ENCODE assay signal across 25 cellular contexts in the genomic region with DNA sequence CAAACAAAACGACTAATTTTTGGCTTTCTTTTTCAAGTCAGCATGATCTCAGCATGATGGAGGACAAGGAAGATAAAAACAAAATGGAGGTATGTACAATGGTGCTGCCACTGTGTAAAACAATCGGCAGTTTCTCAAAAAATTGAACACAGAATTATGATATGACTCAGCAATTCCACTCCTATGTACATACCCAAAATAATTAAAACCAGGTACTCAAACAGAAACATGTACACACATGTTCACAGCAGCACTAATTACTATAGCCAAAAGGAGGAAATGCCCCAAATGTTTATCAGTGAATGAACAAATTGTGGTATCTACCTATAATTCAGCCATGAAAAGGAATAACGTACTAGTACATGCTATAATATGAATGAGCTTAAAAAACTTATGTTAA. TPM values are rescaled to one million over a fixed set of nuclear protein-coding genes. Genes with fewer than 3 reads are reported as not detected.
DNase-seq lines count a peak whose midpoint lies in the region; ATAC-seq, FAIRE-seq and TF ChIP-seq lines count a peak whose summit lies in the region.
"Had no signal": no experiment of that assay in that cellular context is flagged by ENCODE, and none has a peak within 500 bp of the region (broad histone marks: within the 10 kb centered on the region; RNA-seq: fewer than 3 reads in every experiment).

No MANE protein-coding gene starts in this region.

- TF ChIP-seq CTCF in AG10803 (conservative IDR thresholded peaks at IDR 0.05; ENCODE audit: low read length) (no peak), HEK293 (tag by site-specific recombination; IDR thresholded peaks at IDR 0.05) (no peak), K562 (IDR thresholded peaks at IDR 0.05 in 2 of 3, conservative IDR thresholded peaks at IDR 0.05 in 1 of 3; ENCODE audit: insufficient read depth in 2 of 3, low read depth in 1 of 3, low read length in 3 of 3) (no peak)

- H3K9me3 ChIP-seq in HEK293 (ENCODE audit: control insufficient read depth, insufficient read depth, low read depth, low read length) (no peaks in the 10 kb centered on the region), K562 (replicated peaks; ENCODE audit: control insufficient read depth, insufficient read depth, low read depth, low read length) (0 out of 2 replicates have a peak, but pooled peaks cover 2% of the 10 kb centered on the region)
- H3K9me3 ChIP-seq: Caco-2 had no signal

- no TSS peak for BruUV-seq in K562 (replicated peaks; lab: Mats Ljungman, UMichigan)

- no peak for TF ChIP-seq POLR2A in K562 (conservative IDR thresholded peaks at IDR 0.05)

- no peak for FAIRE-seq in K562 (lab: Jason Lieb, UNC)
- FAIRE-seq: GM12891 had no signal

- DNase-seq in AG10803 (ENCODE audit: low read depth): peak; percentile 4
- no peak for DNase-seq in K562 (ENCODE audit: extremely low read depth in 1 of 4, low spot score in 3 of 4)
- DNase-seq in fibroblast of peridontal ligament (ENCODE audit: extremely low read depth): peak; percentile 3
- DNase-seq in DMS53 treated with DMSO at 0.1 percent for 48 hours (lab: John Stamatoyannopoulos, UW; ENCODE audit: unreplicated experiment): no peak
- no peak for DNase-seq in NCI-H1092 (lab: John Stamatoyannopoulos, UW)
- DNase-seq in NCI-H1417 treated with DMSO at 0.1 percent for 48 hours (lab: John Stamatoyannopoulos, UW): no peak
- DNase-seq: ACHN; Caco-2; CD4-positive, alpha-beta memory T cell; DMS 273 treated with DMSO at 0.1 percent for 48 hours; DND-41; GOT3; HCEC 1CT; NCI-H1436 treated with DMSO at 0.1 percent for 48 hours; NCI-H1930; NCI-H510A; NCI-H748 treated with DMSO at 0.1 percent for 48 hours; SHP77 treated with DMSO at 0.1 percent for 48 hours; SW 1271 had no signal

- H4K20me1 ChIP-seq in K562 (replicated peaks; ENCODE audit: control insufficient read depth, insufficient read depth, low read length): no peaks in the 10 kb centered on the region; the same call in 1 of the 2 replicates

- TF ChIP-seq EP300 in K562 (IDR thresholded peaks at IDR 0.05; ENCODE audit: low read length): no peak

- in situ Hi-C loops in K562 (cut with MboI): no loop called here

- peaks cover 73% of the 10 kb centered on the region for H3K79me2 ChIP-seq in K562 (ENCODE audit: control insufficient read depth, insufficient read depth, low read length)

- no peak overlapping the region for H2AFZ ChIP-seq in K562 (ENCODE audit: low read depth, low read length)

- WGBS in K562 (ENCODE audit: insufficient coverage, low coverage, missing lambda C conversion rate): 77% methylated on average over 3 of the region's 3 CpGs

- no peak overlapping the region for H3K4me2 ChIP-seq in K562 (ENCODE audit: insufficient read depth, low read length)
- H3K4me2 ChIP-seq: BLaER1 treated with 17β-estradiol and CSF1 and Interleukin-3, amounts not matched to agents 10 nM and 100 nM; KMS-11 had no signal

- ATAC-seq in K562: no peak

- H3K9me1 ChIP-seq in K562 (ENCODE audit: control insufficient read depth, insufficient read depth, low read length): no peaks in the 10 kb centered on the region

- POLR2A ChIA-PET in HEK293 (lab: Yijun Ruan, JAX) (no interaction called here), K562 (lab: Yijun Ruan, JAX) (no interaction called here)

- H3K36me3 ChIP-seq in HEK293 (ENCODE audit: control insufficient read depth in 2 of 2, insufficient read depth in 1 of 2, low read length in 2 of 2): no peaks in the 10 kb centered on the region
- H3K36me3 ChIP-seq in K562 (ENCODE audit: control insufficient read depth, insufficient read depth, low read length): no peaks in the 10 kb centered on the region; the same call in 2 of the 3 replicates

- intact Hi-C loops in K562 (cut with micrococcal nuclease): no loop called here

- no peaks in the 10 kb centered on the region for H3K4me1 ChIP-seq in HEK293 (ENCODE audit: control insufficient read depth, insufficient read depth, low read length)
- H3K4me1 ChIP-seq in K562 (replicated peaks in 1 of 2; ENCODE audit: control insufficient read depth in 2 of 2, insufficient read depth in 2 of 2, low read length in 2 of 2): no peaks in the 10 kb centered on the region

- CTCF ChIA-PET in HEK293 (lab: Yijun Ruan, JAX): no interaction called here
- CTCF ChIA-PET in K562 (lab: Yijun Ruan, JAX; ENCODE audit: low intra/inter-chr PET ratio): no interaction called here

- no peak overlapping the region for H3K27ac ChIP-seq in HEK293 (ENCODE audit: extremely low read depth, low read depth, low read length)
- no peak overlapping the region for H3K27ac ChIP-seq in K562 (ENCODE audit: extremely low read depth, low read depth, low read length)
- H3K27ac ChIP-seq: BLaER1 treated with 17β-estradiol and CSF1 and Interleukin-3, amounts not matched to agents 10 nM and 100 nM; KMS-11; RWPE1; SK-N-MC had no signal

- no peaks in the 10 kb centered on the region for H3K27me3 ChIP-seq in K562 (ENCODE audit: control insufficient read depth in 2 of 2, insufficient read depth in 2 of 2, low read length in 2 of 2)
- H3K27me3 ChIP-seq: BLaER1 treated with 17β-estradiol and CSF1 and Interleukin-3, amounts not matched to agents 10 nM and 100 nM had no signal

- H3K9ac ChIP-seq in K562 (ENCODE audit: insufficient read depth in 1 of 2, low read depth in 2 of 2, low read length in 2 of 2): no peak overlapping the region
- H3K9ac ChIP-seq: BLaER1 treated with 17β-estradiol and CSF1 and Interleukin-3, amounts not matched to agents 10 nM and 100 nM; KMS-11 had no signal

- H3K4me3 ChIP-seq in AG10803 (ENCODE audit: low read length) (no peak overlapping the region), HEK293 (ENCODE audit: low read depth, low read length) (no peak overlapping the region), K562 (no peak overlapping the region)
- H3K4me3 ChIP-seq: BLaER1 treated with 17β-estradiol and CSF1 and Interleukin-3, amounts not matched to agents 10 nM and 100 nM; SK-N-MC had no signal

- no peak for TF ChIP-seq RAD21 in K562 (CRISPR knock-in tag; conservative IDR thresholded peaks at IDR 0.05 in 1 of 2, IDR thresholded peaks at IDR 0.05 in 1 of 2)

TF ChIP-seq in HEK293, 187 proteins besides CTCF, POLR2A, EP300 and RAD21:
- peak; percentile 88 for TF ChIP-seq ZNF140 (tag by site-specific recombination; IDR thresholded peaks at IDR 0.05)
- TF ChIP-seq ZNF548 (tag by site-specific recombination; IDR thresholded peaks at IDR 0.05): no peak

TF ChIP-seq in K562, 482 proteins besides CTCF, POLR2A, EP300 and RAD21 (continues in another document):
- no peak for TF ChIP-seq PTRF (tag; IDR thresholded peaks at IDR 0.05)
- no peak for TF ChIP-seq ARID2 (IDR thresholded peaks at IDR 0.05)
- TF ChIP-seq MAFG (tag; conservative IDR thresholded peaks at IDR 0.05): peak; percentile 82
- no peak for TF ChIP-seq MAX (CRISPR knock-in tag; IDR thresholded peaks at IDR 0.05)
- no peak for TF ChIP-seq THRAP3 (IDR thresholded peaks at IDR 0.05; ENCODE audit: borderline replicate concordance)
- TF ChIP-seq MBD2 (IDR thresholded peaks at IDR 0.05; ENCODE audit: borderline replicate concordance, low read depth): no peak
- peak; percentile 61; the same call in 1 of the 2 replicates for TF ChIP-seq MAFK (IDR thresholded peaks at IDR 0.05; ENCODE audit: low read length)
- TF ChIP-seq ZNF75A (CRISPR knock-in tag; IDR thresholded peaks at IDR 0.05): no peak
- no peak for TF ChIP-seq ZNF507 (tag; conservative IDR thresholded peaks at IDR 0.05)
- no peak for TF ChIP-seq SNIP1 (IDR thresholded peaks at IDR 0.05; ENCODE audit: low read depth)
- no peak for TF ChIP-seq HSF4 (CRISPR knock-in tag; IDR thresholded peaks at IDR 0.05; ENCODE audit: borderline replicate concordance)
- TF ChIP-seq CREBBP (IDR thresholded peaks at IDR 0.05; ENCODE audit: low read depth, low read length): no peak
- no peak for TF ChIP-seq CBFA2T3 (IDR thresholded peaks at IDR 0.05)
- TF ChIP-seq NFE2L1 (tag; IDR thresholded peaks at IDR 0.05; ENCODE audit: borderline replicate concordance, low read depth): peak; percentile 53; the same call in 1 of the 2 replicates
- TF ChIP-seq SMAD3 (CRISPR knock-in tag; conservative IDR thresholded peaks at IDR 0.05): no peak
- no peak for TF ChIP-seq HDGF (IDR thresholded peaks at IDR 0.05)
- TF ChIP-seq, protein P1, sequence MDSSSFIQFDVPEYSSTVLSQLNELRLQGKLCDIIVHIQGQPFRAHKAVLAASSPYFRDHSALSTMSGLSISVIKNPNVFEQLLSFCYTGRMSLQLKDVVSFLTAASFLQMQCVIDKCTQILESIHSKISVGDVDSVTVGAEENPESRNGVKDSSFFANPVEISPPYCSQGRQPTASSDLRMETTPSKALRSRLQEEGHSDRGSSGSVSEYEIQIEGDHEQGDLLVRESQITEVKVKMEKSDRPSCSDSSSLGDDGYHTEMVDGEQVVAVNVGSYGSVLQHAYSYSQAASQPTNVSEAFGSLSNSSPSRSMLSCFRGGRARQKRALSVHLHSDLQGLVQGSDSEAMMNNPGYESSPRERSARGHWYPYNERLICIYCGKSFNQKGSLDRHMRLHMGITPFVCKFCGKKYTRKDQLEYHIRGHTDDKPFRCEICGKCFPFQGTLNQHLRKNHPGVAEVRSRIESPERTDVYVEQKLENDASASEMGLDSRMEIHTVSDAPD (CRISPR knock-in tag; IDR thresholded peaks at IDR 0.05): no peak

RNA-seq across cellular contexts. Expression of gene SNX13, which starts 29.9 kb away (rescaled TPM):
- 23.5 and 103 TPM in 2 replicates for total RNA-seq in K562 (2011; cell fraction: chromatin; rRNA removed; ENCODE audit: low replicate concordance)
- 11.0 and 16.2 TPM in 2 replicates for total RNA-seq in K562 (2011; cell fraction: nucleolus; rRNA removed)
- 39.5 and 72.8 TPM in 2 replicates for total RNA-seq in K562 (2011; cell fraction: nucleoplasm; rRNA removed)
- total RNA-seq in K562 (2014; rRNA removed) (26.1 and 28.3 TPM in 2 replicates), K562 (2014; rRNA removed; fragmentation: Illumina TruSeq; extraction: Trizol) (26.5 and 31.0 TPM in 2 replicates), K562 (2015; rRNA removed; fragmentation: Illumina TruSeq; extraction: Trizol) (22.6 and 25.5 TPM in 2 replicates), K562 (2021) (25.3 and 25.7 TPM in 2 replicates)
- polyA plus RNA-seq in K562 (2011; rRNA removed) (17.8 and 25.4 TPM in 2 replicates), K562 (2014; fragmentation: Illumina TruSeq; extraction: Trizol) (19.4 and 24.1 TPM in 2 replicates), K562 (2014; fragmentation: Nextera tagmentation; extraction: Ambion mirVana) (1 to 10 TPM; 5.6 to 8.7 TPM), K562 (2014; rRNA removed) (24.4 and 33.2 TPM in 2 replicates)
- polyA plus RNA-seq in K562 (2011; cell fraction: cytosol; rRNA removed): 4.5 and 7.4 TPM in 2 replicates
- polyA plus RNA-seq in K562 (2011; cell fraction: nucleus; rRNA removed): 16.7 and 25.4 TPM in 2 replicates
- 10.2 and 10.3 TPM in 2 replicates for polyA plus RNA-seq in K562 (2012)
- 46.8 and 53.3 TPM in 2 replicates for polyA minus RNA-seq in K562 (2011; rRNA and poly(A)+ RNA removed)
- 6.7 and 12.4 TPM in 2 replicates for polyA minus RNA-seq in K562 (2011; cell fraction: cytosol; rRNA and poly(A)+ RNA removed)
- polyA minus RNA-seq in K562 (2011; cell fraction: nucleus; rRNA and poly(A)+ RNA removed): 51.2 and 80.2 TPM in 2 replicates

Comparison
In these comparisons a context has a peak if more than half of its experiments do, and no peak if none do; other contexts are left out.
1. DNase-seq: peak in AG10803 (single experiment) and fibroblast of peridontal ligament (single experiment); none in K562 (0 of 4), DMS53 treated with DMSO at 0.1 percent for 48 hours (single experiment), NCI-H1092 (single experiment) and NCI-H1417 treated with DMSO at 0.1 percent for 48 hours (single experiment).